Comparison of ENCODE assay signal across 8 cellular contexts in genomic region chr1:46603481-46603857, GRCh38. TPM values are rescaled to one million over a fixed set of nuclear protein-coding genes. Genes with fewer than 3 reads are reported as not detected.
DNase-seq lines count a peak whose midpoint lies in the region; ATAC-seq and TF ChIP-seq lines count a peak whose summit lies in the region.

No MANE protein-coding gene starts in this region.

- ATAC-seq in HG03066 (IDR thresholded peaks at IDR 0.05; ENCODE audit: low read depth, unreplicated experiment) (peak; percentile 8), lower lobe of right lung (peak in 1 of 2 donors; percentile 42), foreskin keratinocyte (no peak)

- H3K36me3 ChIP-seq in lower lobe of right lung (peaks cover 11% of the 10 kb centered on the region), vagina (peaks cover 0 to 5% of the 10 kb centered on the region in 2 donors)

- peaks cover 0 to 4% (median 3%) of the 10 kb centered on the region in 5 experiments for H3K9me3 Mint-ChIP-seq in brain

- intact Hi-C loops in lower lobe of right lung (cut with DNase I): no loop called here
- intact Hi-C loops in vagina (cut with DNase I): no loop called here

- H3K9me3 ChIP-seq in lower lobe of right lung (no peaks in the 10 kb centered on the region), vagina (no peaks in the 10 kb centered on the region)

- H3K4me3 ChIP-seq in AG04449 (ENCODE audit: low read depth, low read length) (peak overlapping the region; percentile 98), lower lobe of right lung (peak overlapping the region; percentile 85), vagina (peak overlapping the region; percentile 85)

- H3K27ac Mint-ChIP-seq in brain: peak overlapping the region; percentile 66 to 94 (median 91)

- peak overlapping the region; percentile 88 for H3K27ac ChIP-seq in lower lobe of right lung
- peak overlapping the region; percentile 76 for H3K27ac ChIP-seq in vagina
- H3K27ac ChIP-seq in foreskin keratinocyte: no peak overlapping the region

- peaks cover 43% of the 10 kb centered on the region for H3K4me1 Mint-ChIP-seq in brain

- in situ Hi-C loops in GM13976 (cut with MboI; ENCODE audit: low sequenced_read_pairs, unreplicated experiment): no loop called here

- CTCF ChIA-PET in AG04449 (lab: Yijun Ruan, JAX): interaction anchor here (0.8 to 4.0 kb wide), 4 partner anchors 10 to 57 kb away, joined by 3 to 23 read pairs (median 4); partner anchors contain the start of gene MOB3C

- TF ChIP-seq POLR2A in vagina (IDR thresholded peaks at IDR 0.05): no peak

- H3K4me1 ChIP-seq in lower lobe of right lung (peaks cover 50% of the 10 kb centered on the region), vagina (peaks cover 73% of the 10 kb centered on the region), foreskin keratinocyte (peaks cover 10% of the 10 kb centered on the region)

- H3K27me3 ChIP-seq in lower lobe of right lung (ENCODE audit: low read depth): no peaks in the 10 kb centered on the region
- no peaks in the 10 kb centered on the region for H3K27me3 ChIP-seq in vagina
- no peaks in the 10 kb centered on the region for H3K27me3 ChIP-seq in foreskin keratinocyte

- peaks cover 26% of the 10 kb centered on the region for H3K27me3 Mint-ChIP-seq in brain

- H3K4me3 Mint-ChIP-seq in brain: peak overlapping the region; percentile 93 to 96 (median 94)

- POLR2A ChIA-PET in AG04449 (lab: Yijun Ruan, JAX): interaction anchor here (0.8 to 1.4 kb wide), 2 partner anchors 12 to 19 kb away, joined by 3 to 6 read pairs; no protein-coding TSS in a partner anchor

- no peaks in the 10 kb centered on the region for H3K36me3 Mint-ChIP-seq in brain

- DNase-seq in AG04449 (ENCODE audit: low read depth, low spot score): no peak
- no peak for DNase-seq in lower lobe of right lung
- DNase-seq in vagina (ENCODE audit: extremely low spot score in 2 of 2): no peak
- DNase-seq in GM13976 (ENCODE audit: low spot score): no peak
- DNase-seq in foreskin keratinocyte: no peak
- DNase-seq in stimulated activated CD4-positive, alpha-beta T cell treated with anti-CD3 and anti-CD28 coated beads, Interleukin-4, amount 100 ng/mL, for 24 hours: no peak

- no peak for TF ChIP-seq CTCF in AG04449 (IDR thresholded peaks at IDR 0.05; ENCODE audit: insufficient read depth, low read length, missing control alignments)
- no peak for TF ChIP-seq CTCF in brain (conservative IDR thresholded peaks at IDR 0.05)
- no peak for TF ChIP-seq CTCF in lower lobe of right lung (IDR thresholded peaks at IDR 0.05)
- no peak for TF ChIP-seq CTCF in vagina (IDR thresholded peaks at IDR 0.05)
- TF ChIP-seq CTCF in GM13976 (IDR thresholded peaks at IDR 0.05; ENCODE audit: borderline replicate concordance, control extremely low read depth, extremely low read depth, insufficient read depth, missing control alignments): no peak
- TF ChIP-seq CTCF in foreskin keratinocyte (conservative IDR thresholded peaks at IDR 0.05): no peak

RNA-seq across cellular contexts. Expression of gene MKNK1, which starts 0.6 kb away (rescaled TPM):
- polyA plus RNA-seq in brain (ENCODE audit: insufficient read depth, low read depth, low replicate concordance): 14.6 TPM
- total RNA-seq in lower lobe of right lung: 77.6 TPM
- 55.5 TPM for total RNA-seq in vagina
- 21.5 and 29.8 TPM in 2 replicates for total RNA-seq in foreskin keratinocyte
- polyA plus RNA-seq in foreskin keratinocyte: 18.9 and 22.5 TPM in 2 replicates

RNA-seq across cellular contexts. Expression of gene MOB3C, which starts 13.1 kb away (rescaled TPM):
- polyA plus RNA-seq in brain (ENCODE audit: insufficient read depth, low read depth, low replicate concordance) (3.9 TPM), foreskin keratinocyte (7.5 and 9.1 TPM in 2 replicates)
- total RNA-seq in lower lobe of right lung (30.2 TPM), vagina (33.9 TPM), foreskin keratinocyte (10.8 and 11.2 TPM in 2 replicates)

RNA-seq across cellular contexts. Expression of gene KNCN, which starts 52.0 kb away (rescaled TPM):
- 0.54 TPM for polyA plus RNA-seq in brain (ENCODE audit: insufficient read depth, low read depth, low replicate concordance)
- total RNA-seq in lower lobe of right lung: not detected
- not detected for total RNA-seq in vagina
- total RNA-seq in foreskin keratinocyte: not detected in 2 replicates
- polyA plus RNA-seq in foreskin keratinocyte: not detected in 2 replicates
